9 cellular contexts compared by ENCODE assay signal in genomic region chr6:35668708-35669440, GRCh38. TPM values are rescaled to one million over a fixed set of nuclear protein-coding genes. Genes with fewer than 3 reads are reported as not detected.
DNase-seq lines count a peak whose midpoint lies in the region; ATAC-seq and TF ChIP-seq lines count a peak whose summit lies in the region.
"Had no signal": no experiment of that assay in that cellular context is flagged by ENCODE, and none has a peak within 500 bp of the region (broad histone marks: within the 10 kb centered on the region; RNA-seq: fewer than 3 reads in every experiment).

No MANE protein-coding gene starts in this region.

- POLR2A ChIA-PET in activated CD4-positive, alpha-beta T cell treated with anti-CD3 and anti-CD28 coated beads, Interleukin-2, amount 10 ng/mL, durations not matched to agents 7 days and 5 days (lab: Charles Lee): interaction anchor here (0.9 kb wide), 1 partner anchor 63 kb away, joined by 3 read pairs; no protein-coding TSS in a partner anchor
- POLR2A ChIA-PET in T-cell (lab: Charles Lee): interaction anchor here in 1 of 2 donors (0.6 to 1.2 kb wide), 2 partner anchors 58 to 83 kb away, joined by 4 read pairs; no protein-coding TSS in a partner anchor

- intact Hi-C loops in esophagus squamous epithelium (cut with DNase I) (no loop called here), left ventricle myocardium superior (cut with micrococcal nuclease) (no loop called here)

- H3K4me1 Mint-ChIP-seq in activated CD4-positive, alpha-beta T cell treated with anti-CD3 and anti-CD28 coated beads, Interleukin-2, amount 10 ng/mL, durations not matched to agents 7 days and 5 days: peaks cover 46% of the 10 kb centered on the region
- H3K4me1 Mint-ChIP-seq in T-cell: peaks cover 40 to 61% (median 52%) of the 10 kb centered on the region in 3 donors

- H3K27me3 Mint-ChIP-seq in activated CD4-positive, alpha-beta T cell treated with anti-CD3 and anti-CD28 coated beads, Interleukin-2, amount 10 ng/mL, durations not matched to agents 7 days and 5 days: no peaks in the 10 kb centered on the region
- no peaks in the 10 kb centered on the region for H3K27me3 Mint-ChIP-seq in T-cell

- no peaks in the 10 kb centered on the region for H3K9me3 Mint-ChIP-seq in activated CD4-positive, alpha-beta T cell treated with anti-CD3 and anti-CD28 coated beads, Interleukin-2, amount 10 ng/mL, durations not matched to agents 7 days and 5 days
- no peaks in the 10 kb centered on the region for H3K9me3 Mint-ChIP-seq in T-cell

- H3K9me3 ChIP-seq in esophagus squamous epithelium (no peaks in the 10 kb centered on the region), skeletal muscle tissue (ENCODE audit: control insufficient read depth in 3 of 3, low read length in 3 of 3) (no peaks in the 10 kb centered on the region)

- peak overlapping the region in 2 of 3 donors; percentile 2 to 47 for H3K9ac ChIP-seq in skeletal muscle tissue (ENCODE audit: low read depth in 1 of 3, low read length in 3 of 3)

- peak overlapping the region in 1 of 4 donors; percentile 22 for H3K4me3 ChIP-seq in esophagus squamous epithelium
- peak overlapping the region in 1 of 3 donors; percentile 26 for H3K4me3 ChIP-seq in skeletal muscle tissue (ENCODE audit: low read length in 3 of 3)

- H3K4me1 ChIP-seq in esophagus squamous epithelium: peaks cover 0 to 95% (median 40%) of the 10 kb centered on the region in 3 donors
- peaks cover 11 to 19% (median 18%) of the 10 kb centered on the region in 3 donors for H3K4me1 ChIP-seq in skeletal muscle tissue (ENCODE audit: control insufficient read depth in 3 of 3, insufficient read depth in 3 of 3, low read length in 3 of 3)

- CTCF ChIA-PET in activated CD4-positive, alpha-beta T cell treated with anti-CD3 and anti-CD28 coated beads, Interleukin-2, amount 10 ng/mL, durations not matched to agents 7 days and 5 days (lab: Charles Lee): interaction anchor here (0.7 to 2.1 kb wide), 7 partner anchors 9 to 192 kb away, joined by 3 to 8 read pairs (median 3); partner anchors contain the start of gene ARMC12
- CTCF ChIA-PET in T-cell (lab: Charles Lee): interaction anchor here (0.5 to 3.1 kb wide), 13 partner anchors 9 to 201 kb away, joined by 3 to 20 read pairs (median 4); partner anchors contain the start of gene ARMC12 (in 1 of the 2)

- H3K36me3 Mint-ChIP-seq in activated CD4-positive, alpha-beta T cell treated with anti-CD3 and anti-CD28 coated beads, Interleukin-2, amount 10 ng/mL, durations not matched to agents 7 days and 5 days (ENCODE audit: low read depth): peaks cover 12% of the 10 kb centered on the region
- H3K36me3 Mint-ChIP-seq in T-cell: peaks cover 4% of the 10 kb centered on the region

- H3K4me3 Mint-ChIP-seq in activated CD4-positive, alpha-beta T cell treated with anti-CD3 and anti-CD28 coated beads, Interleukin-2, amount 10 ng/mL, durations not matched to agents 7 days and 5 days: peak overlapping the region; percentile 74
- peak overlapping the region; percentile 66 to 73 (median 71) for H3K4me3 Mint-ChIP-seq in T-cell

- DNase-seq in activated CD4-positive, alpha-beta T cell treated with anti-CD3 and anti-CD28 coated beads, Interleukin-2, amount 10 ng/mL, durations not matched to agents 7 days and 5 days: no peak
- no peak for DNase-seq in activated CD4-positive, alpha-beta T cell treated with anti-CD3 and anti-CD28 coated beads for 1 hour
- DNase-seq in T-cell (no peak), esophagus squamous epithelium (lab: John Stamatoyannopoulos, UW) (no peak), NCI-H2107 (lab: John Stamatoyannopoulos, UW) (no peak), left ventricle myocardium superior (no peak), D341Med (ENCODE audit: low spot score) (no peak)
- DNase-seq: NK-92 treated with Interleukin-12 subunit alpha and Interleukin-12 subunit beta, amount 100 ng/mL, for 24 hours had no signal

- H3K27me3 ChIP-seq in esophagus squamous epithelium (no peaks in the 10 kb centered on the region), skeletal muscle tissue (ENCODE audit: control insufficient read depth in 3 of 3, insufficient read depth in 3 of 3, low read length in 3 of 3) (no peaks in the 10 kb centered on the region)

- TF ChIP-seq CTCF in esophagus squamous epithelium (IDR thresholded peaks at IDR 0.05): no peak

- ATAC-seq in T-cell (replicated peaks in 1 of 4) (peak in 1 of 4 experiments; percentile 16), left ventricle myocardium superior (no peak)

- no peak for TF ChIP-seq POLR2A in esophagus squamous epithelium (IDR thresholded peaks at IDR 0.05)

- H3K27ac ChIP-seq in esophagus squamous epithelium: peak overlapping the region in 3 of 4 donors; percentile 37 to 52 (median 50)
- H3K27ac ChIP-seq in skeletal muscle tissue (ENCODE audit: low read depth, low read length): no peak overlapping the region

- H3K27ac Mint-ChIP-seq in activated CD4-positive, alpha-beta T cell treated with anti-CD3 and anti-CD28 coated beads, Interleukin-2, amount 10 ng/mL, durations not matched to agents 7 days and 5 days: peak overlapping the region; percentile 88
- H3K27ac Mint-ChIP-seq in T-cell: peak overlapping the region; percentile 96

- H3K36me3 ChIP-seq in esophagus squamous epithelium: peaks cover 0 to 85% (median 0%) of the 10 kb centered on the region in 3 donors
- H3K36me3 ChIP-seq in skeletal muscle tissue (ENCODE audit: control insufficient read depth in 3 of 3, insufficient read depth in 3 of 3, low read length in 3 of 3): no peaks in the 10 kb centered on the region

RNA-seq across cellular contexts. Expression of gene FKBP5, which starts 19.8 kb away (rescaled TPM):
- 100 to 1,000 TPM in 1 of 2 experiments, 10 to 100 TPM in 1; 94.2 to 100 TPM for total RNA-seq in activated CD4-positive, alpha-beta T cell treated with anti-CD3 and anti-CD28 coated beads, Interleukin-2, amount 10 ng/mL, durations not matched to agents 7 days and 5 days
- total RNA-seq in T-cell (100 to 1,000 TPM in 1 of 5 donors, 10 to 100 TPM in 4; 61.4 to 130 (median 63.9) TPM), esophagus squamous epithelium (100 to 1,000 TPM in 2 of 4 donors, 10 to 100 TPM in 2; 65.0 to 273 (median 103) TPM), skeletal muscle tissue (6.8 TPM), left ventricle myocardium superior (82.8 TPM)
